Comparison of ENCODE assay signal across 14 cellular contexts in genomic region chr6:36788768-36789167, GRCh38. TPM values are rescaled to one million over a fixed set of nuclear protein-coding genes. Genes with fewer than 3 reads are reported as not detected.
DNase-seq lines count a peak whose midpoint lies in the region; ATAC-seq, FAIRE-seq and TF ChIP-seq lines count a peak whose summit lies in the region.
"Had no signal": no experiment of that assay in that cellular context is flagged by ENCODE, and none has a peak within 500 bp of the region (broad histone marks: within the 10 kb centered on the region; RNA-seq: fewer than 3 reads in every experiment).

No MANE protein-coding gene starts in this region.

- H3K9me3 Mint-ChIP-seq in activated T-cell treated with anti-CD3 and anti-CD28 coated beads, Interleukin-2, amount 50 U/mL, for 24 hours = no peaks in the 10 kb centered on the region

- DNase-seq in activated T-cell treated with anti-CD3 and anti-CD28 coated beads for 4 hours = peak; percentile 28
- no peak for DNase-seq in activated T-cell treated with anti-CD3 and anti-CD28 coated beads, Interleukin-2, amount 50 U/mL, for 24 hours
- DNase-seq in RKO (ENCODE audit: low spot score) = peak; percentile 13
- DNase-seq in epithelial cell of esophagus (ENCODE audit: low read depth) = peak; percentile 37
- peak; percentile 62 for DNase-seq in putamen (ENCODE audit: low spot score)
- DNase-seq in NCI-H1048 (lab: John Stamatoyannopoulos, UW) = no peak
- no peak for DNase-seq in GM12892 (ENCODE audit: insufficient read length)
- DNase-seq: mesendoderm, NCI-H1105, NCI-H510A, spleen, transverse colon had no signal

- H3K36me3 Mint-ChIP-seq in activated T-cell treated with anti-CD3 and anti-CD28 coated beads, Interleukin-2, amount 50 U/mL, for 24 hours (ENCODE audit: low read depth) = no peaks in the 10 kb centered on the region

- no peak for ATAC-seq in GM19397 (IDR thresholded peaks at IDR 0.05; ENCODE audit: unreplicated experiment)

- no peak overlapping the region for H3K4me3 Mint-ChIP-seq in activated T-cell treated with anti-CD3 and anti-CD28 coated beads, Interleukin-2, amount 50 U/mL, for 24 hours

- no peak for TF ChIP-seq POLR2A in GM12892 (IDR thresholded peaks at IDR 0.05; ENCODE audit: low read depth, low read length)

- no peaks in the 10 kb centered on the region for H3K27me3 Mint-ChIP-seq in activated T-cell treated with anti-CD3 and anti-CD28 coated beads, Interleukin-2, amount 50 U/mL, for 24 hours

- FAIRE-seq in GM12892 (lab: Jason Lieb, UNC) = no peak

- peaks cover 6% of the 10 kb centered on the region for H3K4me1 Mint-ChIP-seq in activated T-cell treated with anti-CD3 and anti-CD28 coated beads, Interleukin-2, amount 50 U/mL, for 24 hours (ENCODE audit: low read depth)

- no peak overlapping the region for H3K27ac Mint-ChIP-seq in activated T-cell treated with anti-CD3 and anti-CD28 coated beads, Interleukin-2, amount 50 U/mL, for 24 hours

- no peak for TF ChIP-seq CTCF in epithelial cell of esophagus (IDR thresholded peaks at IDR 0.05; ENCODE audit: insufficient read depth, low read depth, low read length, missing control alignments)

- no peak overlapping the region for H3K4me3 ChIP-seq in epithelial cell of esophagus (ENCODE audit: low read length)
- H3K4me3 ChIP-seq: coronary artery, spleen, transverse colon had no signal

RNA-seq across cellular contexts. Expression of gene CPNE5, which starts 50.5 kb away (rescaled TPM):
- 10.2 TPM for polyA plus RNA-seq in GM12892 (2012; ENCODE audit: missing spikeins)

Comparison
In these comparisons a context has a peak if more than half of its experiments do, and no peak if none do; other contexts are left out.
1. DNase-seq: peak in activated T-cell treated with anti-CD3 and anti-CD28 coated beads for 4 hours (single experiment), RKO (single experiment), epithelial cell of esophagus (single experiment) and putamen (single experiment); none in activated T-cell treated with anti-CD3 and anti-CD28 coated beads, Interleukin-2, amount 50 U/mL, for 24 hours (single experiment), NCI-H1048 (single experiment) and GM12892 (single experiment).